In the genomic region with DNA sequence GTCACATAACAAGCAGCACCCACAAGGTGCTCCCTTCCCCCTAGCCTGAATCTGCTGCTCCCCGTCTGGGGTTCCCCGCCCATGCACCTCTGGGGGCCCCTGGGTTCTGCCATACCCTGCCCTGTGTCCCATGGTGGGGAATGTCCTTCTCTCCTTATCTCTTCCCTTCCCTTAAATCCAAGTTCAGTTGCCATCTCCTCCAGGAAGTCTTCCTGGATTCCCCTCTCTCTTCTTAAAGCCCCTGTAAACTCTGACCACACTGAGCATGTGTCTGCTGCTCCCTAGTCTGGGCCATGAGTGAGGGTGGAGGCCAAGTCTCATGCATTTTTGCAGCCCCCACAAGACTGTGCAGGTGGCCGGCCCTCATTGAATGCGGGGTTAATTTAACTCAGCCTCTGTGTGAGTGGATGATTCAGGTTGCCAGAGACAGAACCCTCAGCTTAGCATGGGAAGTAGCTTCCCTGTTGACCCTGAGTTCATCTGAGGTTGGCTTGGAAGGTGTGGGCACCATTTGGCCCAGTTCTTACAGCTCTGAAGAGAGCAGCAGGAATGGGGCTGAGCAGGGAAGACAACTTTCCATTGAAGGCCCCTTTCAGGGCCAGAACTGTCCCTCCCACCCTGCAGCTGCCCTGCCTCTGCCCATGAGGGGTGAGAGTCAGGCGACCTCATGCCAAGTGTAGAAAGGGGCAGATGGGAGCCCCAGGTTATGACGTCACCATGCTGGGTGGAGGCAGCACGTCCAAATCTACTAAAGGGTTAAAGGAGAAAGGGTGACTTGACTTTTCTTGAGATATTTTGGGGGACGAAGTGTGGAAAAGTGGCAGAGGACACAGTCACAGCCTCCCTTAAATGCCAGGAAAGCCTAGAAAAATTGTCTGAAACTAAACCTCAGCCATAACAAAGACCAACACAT, we compare ENCODE assay signal across 18 cellular contexts. TPM values are rescaled to one million over a fixed set of nuclear protein-coding genes. Genes with fewer than 3 reads are reported as not detected.
A peak's percentile ranks its signal among the peaks of the same experiment; 100 is the strongest.
DNase-seq lines count a peak whose midpoint lies in the region; ATAC-seq, FAIRE-seq and TF ChIP-seq lines count a peak whose summit lies in the region.
"Had no signal": no experiment of that assay in that cellular context is flagged by ENCODE, and none has a peak within 500 bp of the region (broad histone marks: within the 10 kb centered on the region; RNA-seq: fewer than 3 reads in every experiment).

A gene with protein sequence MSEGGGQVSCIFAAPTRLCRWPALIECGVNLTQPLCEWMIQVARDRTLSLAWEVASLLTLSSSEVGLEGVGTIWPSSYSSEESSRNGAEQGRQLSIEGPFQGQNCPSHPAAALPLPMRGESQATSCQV (plus strand): TSS at position 264 of the 913 bp plus-strand sequence. CDS start 30 bp downstream, at position 294.

- TF ChIP-seq EP300 in HepG2 (IDR thresholded peaks at IDR 0.05; ENCODE audit: low read depth in 2 of 2, low read length in 2 of 2) (no peak), HepG2 (CRISPR knock-in tag; IDR thresholded peaks at IDR 0.05; ENCODE audit: borderline replicate concordance) (no peak)

- H3K4me3 ChIP-seq in HepG2 (replicated peaks in 1 of 3; ENCODE audit: insufficient read depth in 1 of 3, low read depth in 2 of 3, low read length in 3 of 3) (no peak within 1 kb of the TSS), right lobe of liver (no peak within 1 kb of the TSS), dorsolateral prefrontal cortex (no peak within 1 kb of the TSS)
- H3K4me3 ChIP-seq: BLaER1 had no signal

- TF ChIP-seq RAD21 in HepG2 (CRISPR knock-in tag; IDR thresholded peaks at IDR 0.05) = no peak

- H3K9me3 ChIP-seq in HepG2 (ENCODE audit: low read length) (no peaks in the 10 kb centered on the region), right lobe of liver (no peaks in the 10 kb centered on the region)
- H3K9me3 ChIP-seq: BLaER1 had no signal

- H3K27me3 ChIP-seq in HepG2 (ENCODE audit: control insufficient read depth in 1 of 2, insufficient read depth in 2 of 2, low read length in 2 of 2) = 0 out of 5 replicates have a peak, but pooled peaks cover 0 to 1% of the 10 kb centered on the region in 2 experiments
- H3K27me3 ChIP-seq in right lobe of liver = no peaks in the 10 kb centered on the region
- no peaks in the 10 kb centered on the region for H3K27me3 ChIP-seq in dorsolateral prefrontal cortex
- H3K27me3 ChIP-seq: BLaER1 had no signal

- no peak within 1 kb of the TSS for H3K4me3 Mint-ChIP-seq in stimulated activated effector memory CD8-positive, alpha-beta T cell treated with anti-CD3 and anti-CD28 coated beads, Interleukin-12 subunit alpha, Interleukin-12 subunit beta, amount 100 ng/mL, for 72 hours
- H3K4me3 Mint-ChIP-seq: CD14-positive monocyte; CD4-positive, alpha-beta memory T cell; H9 had no signal

- POLR2A ChIA-PET in HepG2 (lab: Yijun Ruan, JAX) = no interaction called here

- H4K20me1 ChIP-seq in HepG2 (ENCODE audit: insufficient read depth, low read length) = no peaks in the 10 kb centered on the region
- H4K20me1 ChIP-seq: BLaER1 had no signal

- ATAC-seq in HepG2 = no peak
- no peak for ATAC-seq in right lobe of liver
- ATAC-seq in stimulated activated effector memory CD8-positive, alpha-beta T cell treated with anti-CD3 and anti-CD28 coated beads, Interleukin-12 subunit alpha, Interleukin-12 subunit beta, amount 100 ng/mL, for 72 hours = no peak
- no peak for ATAC-seq in GM18861 (IDR thresholded peaks at IDR 0.05; ENCODE audit: unreplicated experiment)

- H3K4me1 ChIP-seq in HepG2 (ENCODE audit: insufficient read depth, low read length) = peaks cover 33% of the 10 kb centered on the region
- peaks cover 0 to 9% (median 3%) of the 10 kb centered on the region in 4 donors for H3K4me1 ChIP-seq in right lobe of liver
- H3K4me1 ChIP-seq: BLaER1 had no signal

- H3K36me3 Mint-ChIP-seq in stimulated activated effector memory CD8-positive, alpha-beta T cell treated with anti-CD3 and anti-CD28 coated beads, Interleukin-12 subunit alpha, Interleukin-12 subunit beta, amount 100 ng/mL, for 72 hours = no peaks in the 10 kb centered on the region
- H3K36me3 Mint-ChIP-seq: CD14-positive monocyte; CD4-positive, alpha-beta memory T cell had no signal

- TF ChIP-seq CTCF in HepG2 (CRISPR knock-in tag; IDR thresholded peaks at IDR 0.05) = no peak
- no peak for TF ChIP-seq CTCF in right lobe of liver (IDR thresholded peaks at IDR 0.05)
- no peak for TF ChIP-seq CTCF in dorsolateral prefrontal cortex (IDR thresholded peaks at IDR 0.05 in 54 of 56, conservative IDR thresholded peaks at IDR 0.05 in 2 of 56; ENCODE audit: low read depth in 1 of 56, partially characterized antibody in 56 of 56)

- H3K9ac ChIP-seq in HepG2 (ENCODE audit: insufficient read depth, low read depth, low read length) = no peak within 1 kb of the TSS
- H3K9ac ChIP-seq: BLaER1 had no signal

- H3K9me3 Mint-ChIP-seq in stimulated activated effector memory CD8-positive, alpha-beta T cell treated with anti-CD3 and anti-CD28 coated beads, Interleukin-12 subunit alpha, Interleukin-12 subunit beta, amount 100 ng/mL, for 72 hours = no peaks in the 10 kb centered on the region
- H3K9me3 Mint-ChIP-seq: CD14-positive monocyte; CD4-positive, alpha-beta memory T cell; H9 had no signal

- H3K79me2 ChIP-seq in HepG2 (ENCODE audit: insufficient read depth, low read length) = no peaks in the 10 kb centered on the region

- no peak within 1 kb of the TSS for H3K4me2 ChIP-seq in HepG2 (ENCODE audit: low read depth, low read length)
- H3K4me2 ChIP-seq: BLaER1 had no signal

- DNase-seq in HepG2 (ENCODE audit: low spot score) (no peak), right lobe of liver (no peak), dorsolateral prefrontal cortex (no peak), NCI-H2227 (lab: John Stamatoyannopoulos, UW; ENCODE audit: unreplicated experiment) (no peak), NOMO-1 treated with DMSO at 0.1 percent for 48 hours (lab: John Stamatoyannopoulos, UW; ENCODE audit: unreplicated experiment) (no peak), RCC 7860 (ENCODE audit: low spot score) (no peak)
- DNase-seq in stimulated activated effector memory CD8-positive, alpha-beta T cell treated with anti-CD3 and anti-CD28 coated beads, Interleukin-12 subunit alpha, Interleukin-12 subunit beta, amount 100 ng/mL, for 72 hours (ENCODE audit: low spot score in 2 of 2) = no peak
- DNase-seq: CD4-positive, alpha-beta memory T cell; DMS79 treated with DMSO at 0.1 percent for 48 hours; GF-D8; H9 had no signal

- 70% methylated on average over 8 of the region's 8 CpGs for WGBS in HepG2 (ENCODE audit: low lambda C conversion rate)
- WGBS in right lobe of liver (ENCODE audit: insufficient coverage, low coverage, low lambda C conversion rate, missing lambda C conversion rate) = 60% methylated on average over 4 of the region's 8 CpGs

- in situ Hi-C loops in HepG2 (cut with HindIII; ENCODE audit: extremely low pct_ligation_motif_present, low pct_unique_long_range_greater_than_20kb) = no loop called here

- no peaks in the 10 kb centered on the region for H3K4me1 Mint-ChIP-seq in stimulated activated effector memory CD8-positive, alpha-beta T cell treated with anti-CD3 and anti-CD28 coated beads, Interleukin-12 subunit alpha, Interleukin-12 subunit beta, amount 100 ng/mL, for 72 hours
- H3K4me1 Mint-ChIP-seq: CD14-positive monocyte; CD4-positive, alpha-beta memory T cell had no signal

- no TSS peak for BruUV-seq in HepG2 (replicated peaks; lab: Mats Ljungman, UMichigan)

- CTCF ChIA-PET in HepG2 (lab: Yijun Ruan, JAX; ENCODE audit: low intra/inter-chr PET ratio, low total read pairs) = no interaction called here

- no peak for TF ChIP-seq POLR2A in HepG2 (IDR thresholded peaks at IDR 0.05; ENCODE audit: insufficient read depth in 1 of 2, low read depth in 2 of 2, low read length in 2 of 2)
- TF ChIP-seq POLR2A in right lobe of liver (IDR thresholded peaks at IDR 0.05) = no peak

- intact Hi-C loops in HepG2 (cut with micrococcal nuclease; ENCODE audit: unreplicated experiment) (no loop called here), right lobe of liver (cut with DNase I) (no loop called here), dorsolateral prefrontal cortex (cut with DNase I) (no loop called here)

- no peak within 1 kb of the TSS for H3K27ac ChIP-seq in HepG2 (ENCODE audit: extremely low read length, insufficient read depth, low read length)
- H3K27ac ChIP-seq in right lobe of liver = no peak within 1 kb of the TSS
- H3K27ac ChIP-seq in dorsolateral prefrontal cortex = peak within 1 kb of the TSS in 53 of 59 donors; percentile 5 to 90 (median 52)
- H3K27ac ChIP-seq: 22Rv1, BLaER1 had no signal

- H2AFZ ChIP-seq in HepG2 (ENCODE audit: low read length) = no peak within 1 kb of the TSS

- FAIRE-seq in HepG2 (lab: Jason Lieb, UNC) (no peak), RCC 7860 (lab: Jason Lieb, UNC) (no peak)
- FAIRE-seq: H1 had no signal

- H3K27ac Mint-ChIP-seq in stimulated activated effector memory CD8-positive, alpha-beta T cell treated with anti-CD3 and anti-CD28 coated beads, Interleukin-12 subunit alpha, Interleukin-12 subunit beta, amount 100 ng/mL, for 72 hours = peak within 1 kb of the TSS; percentile 38
- H3K27ac Mint-ChIP-seq: CD14-positive monocyte; CD4-positive, alpha-beta memory T cell had no signal

- H3K36me3 ChIP-seq in HepG2 (replicated peaks in 1 of 2; ENCODE audit: control insufficient read depth in 1 of 2, insufficient read depth in 2 of 2, low read length in 2 of 2) = no peaks in the 10 kb centered on the region
- no peaks in the 10 kb centered on the region for H3K36me3 ChIP-seq in right lobe of liver
- H3K36me3 ChIP-seq: BLaER1 had no signal

RNA-seq across cellular contexts. Expression of the gene that starts here (rescaled TPM):
- total RNA-seq in HepG2 (2016; rRNA removed; fragmentation: Illumina TruSeq; extraction: Trizol) (not detected in 2 replicates), right lobe of liver (not detected), dorsolateral prefrontal cortex (10 to 100 TPM in 84 of 120 experiments, 1 to 10 TPM in 36; 1.8 to 35.0 (median 12.2) TPM)
- total RNA-seq in HepG2 (2016; cell fraction: cytosol; rRNA removed; fragmentation: Illumina TruSeq; extraction: Trizol; ENCODE audit: low read depth) = not detected in 2 replicates
- total RNA-seq in HepG2 (2016; cell fraction: insoluble cytoplasmic fraction; rRNA removed; fragmentation: Illumina TruSeq; extraction: Trizol) = not detected in 2 replicates
- total RNA-seq in HepG2 (2016; cell fraction: membrane; rRNA removed; fragmentation: Illumina TruSeq; extraction: Trizol) = not detected in 2 replicates
- total RNA-seq in HepG2 (2016; cell fraction: nucleus; rRNA removed; fragmentation: Illumina TruSeq; extraction: Trizol) = not detected in 2 replicates
- polyA plus RNA-seq in HepG2 (2011; rRNA removed) = 0.37 TPM in 1 of 2 replicates, not detected in the other
- not detected in 2 replicates for polyA plus RNA-seq in HepG2 (2011; cell fraction: cytosol; rRNA removed)
- polyA plus RNA-seq in HepG2 (2011; cell fraction: nucleus; rRNA removed) = not detected in 2 replicates
- not detected in 2 replicates for polyA plus RNA-seq in HepG2 (2012)
- not detected in 2 replicates for polyA plus RNA-seq in HepG2 (2016; cell fraction: cytosol; fragmentation: Illumina TruSeq; extraction: Trizol; ENCODE audit: low read depth)
- not detected in 2 replicates for polyA plus RNA-seq in HepG2 (2016; cell fraction: insoluble cytoplasmic fraction; fragmentation: Illumina TruSeq; extraction: Trizol; ENCODE audit: low read depth)
- not detected in 2 replicates for polyA plus RNA-seq in HepG2 (2016; cell fraction: membrane; fragmentation: Illumina TruSeq; extraction: Trizol; ENCODE audit: low read depth)
- polyA plus RNA-seq in HepG2 (2016; cell fraction: nucleus; fragmentation: Illumina TruSeq; extraction: Trizol; ENCODE audit: insufficient read depth, low read depth) = not detected in 2 replicates
- polyA minus RNA-seq in HepG2 (2011; rRNA and poly(A)+ RNA removed; ENCODE audit: low replicate concordance) = 0.78 TPM in 1 of 2 replicates, not detected in the other
- polyA minus RNA-seq in HepG2 (2011; cell fraction: cytosol; rRNA and poly(A)+ RNA removed) = not detected in 2 replicates
- not detected in 2 replicates for polyA minus RNA-seq in HepG2 (2011; cell fraction: nucleus; rRNA and poly(A)+ RNA removed)
- total RNA-seq: A673; CD4-positive, alpha-beta memory T cell; H1; H9 had no signal
- polyA plus RNA-seq: AG04450; CD14-positive monocyte; CD4-positive, alpha-beta memory T cell; H1 had no signal

Comparison
In these comparisons a context has a peak if more than half of its experiments do, and no peak if none do; other contexts are left out.
1. H3K27ac ChIP-seq: peak in dorsolateral prefrontal cortex (53 of 59); none in HepG2 (single experiment) and right lobe of liver (0 of 3).